Comparison of ENCODE assay signal across 8 cellular contexts in the genomic region with DNA sequence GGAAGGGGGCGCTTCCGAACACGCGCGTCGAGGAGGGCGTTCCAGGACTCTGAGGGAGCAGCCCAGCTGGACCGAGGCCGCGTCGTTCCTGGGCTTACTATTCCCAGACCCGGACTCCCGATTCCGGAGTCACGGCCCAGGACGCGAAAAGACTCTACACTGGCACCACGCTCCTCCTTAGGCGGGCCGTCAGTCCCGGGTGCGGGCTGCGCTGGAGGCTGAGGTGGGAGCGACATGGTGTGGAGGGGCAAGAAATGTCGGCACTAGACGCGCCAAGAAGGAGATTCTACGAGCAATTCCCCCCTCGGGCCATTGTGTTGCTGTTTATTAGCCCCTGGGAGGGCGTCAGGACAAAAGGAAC. TPM values are rescaled to one million over a fixed set of nuclear protein-coding genes. Genes with fewer than 3 reads are reported as not detected.
A peak's percentile ranks its signal among the peaks of the same experiment; 100 is the strongest.
DNase-seq lines count a peak whose midpoint lies in the region; ATAC-seq and TF ChIP-seq lines count a peak whose summit lies in the region.

No MANE protein-coding gene starts in this region.

- H3K27ac ChIP-seq in SJSA1 (no peak overlapping the region), esophagus (ENCODE audit: low read depth in 2 of 2, low read length in 1 of 2) (no peak overlapping the region)

- H3K4me3 ChIP-seq in SJSA1 (peak overlapping the region; percentile 53), esophagus (ENCODE audit: low read depth in 1 of 2, low read length in 2 of 2) (peak overlapping the region; percentile 61 to 67)

- H3K4me3 Mint-ChIP-seq in neural crest cell = peak overlapping the region; percentile 91

- H3K27ac Mint-ChIP-seq in neural crest cell (ENCODE audit: unreplicated experiment) = no peak overlapping the region

- peaks cover 11% of the 10 kb centered on the region for H3K4me1 Mint-ChIP-seq in neural crest cell

- peaks cover 16% of the 10 kb centered on the region for H3K4me1 ChIP-seq in SJSA1 (replicated peaks)
- peaks cover 5 to 7% of the 10 kb centered on the region in 2 donors for H3K4me1 ChIP-seq in esophagus (ENCODE audit: control insufficient read depth in 2 of 2, insufficient read depth in 2 of 2, low read length in 1 of 2)

- peak; percentile 29 for ATAC-seq in GM18517 (IDR thresholded peaks at IDR 0.05; ENCODE audit: unreplicated experiment)
- ATAC-seq in HG02571 (IDR thresholded peaks at IDR 0.05; ENCODE audit: unreplicated experiment) = peak; percentile 14

- WGBS in esophagus, 2 donors = 2 to 4% methylated on average over 30 of the region's 30 CpGs

- H3K27me3 ChIP-seq in SJSA1 (replicated peaks) (peaks cover 10% of the 10 kb centered on the region; the same call in 1 of the 2 replicates), esophagus (ENCODE audit: control insufficient read depth in 1 of 2, insufficient read depth in 2 of 2, low read length in 2 of 2) (no peaks in the 10 kb centered on the region)

- no peaks in the 10 kb centered on the region for H3K9me3 ChIP-seq in SJSA1 (replicated peaks)
- H3K9me3 ChIP-seq in esophagus (ENCODE audit: control insufficient read depth in 2 of 2, insufficient read depth in 1 of 2, low read depth in 1 of 2, low read length in 1 of 2) = peaks cover 0 to 3% of the 10 kb centered on the region in 2 donors

- peaks cover 47% of the 10 kb centered on the region for H3K27me3 Mint-ChIP-seq in neural crest cell (ENCODE audit: low read depth)

- H3K36me3 Mint-ChIP-seq in neural crest cell (ENCODE audit: low read depth) = no peaks in the 10 kb centered on the region

- H3K36me3 ChIP-seq in SJSA1 (no peaks in the 10 kb centered on the region), esophagus (ENCODE audit: control insufficient read depth in 2 of 2, insufficient read depth in 2 of 2, low read length in 1 of 2) (no peaks in the 10 kb centered on the region)

- DNase-seq in SJSA1 (ENCODE audit: low read depth in 1 of 2, low spot score in 2 of 2) = no peak
- DNase-seq in neural crest cell (ENCODE audit: low read depth, low spot score) = no peak
- DNase-seq in medulla oblongata (ENCODE audit: extremely low spot score) = no peak
- DNase-seq in NK-92 (lab: John Stamatoyannopoulos, UW; ENCODE audit: unreplicated experiment) = no peak
- no peak for DNase-seq in middle frontal gyrus (ENCODE audit: extremely low spot score, low spot score)

- no peak for TF ChIP-seq CTCF in neural crest cell (conservative IDR thresholded peaks at IDR 0.05)

- no peaks in the 10 kb centered on the region for H3K9me3 Mint-ChIP-seq in neural crest cell

RNA-seq across cellular contexts. Expression of gene RUNDC3B, which starts 0.6 kb away (rescaled TPM):
- 0.08 TPM in 1 of 2 replicates, not detected in the other for total RNA-seq in SJSA1 (2014; rRNA removed; shearing (Covaris generic))
- polyA plus RNA-seq in esophagus = under 1 TPM; 0.31 to 0.36 TPM
- total RNA-seq in neural crest cell = 1.1 and 1.3 TPM in 2 replicates

RNA-seq across cellular contexts. Expression of gene ABCB1, which starts 26.9 kb away (rescaled TPM):
- 3.0 and 4.9 TPM in 2 replicates for total RNA-seq in SJSA1 (2014; rRNA removed; shearing (Covaris generic))
- 1 to 10 TPM; 1.6 to 1.7 TPM for polyA plus RNA-seq in esophagus
- 5.6 and 6.1 TPM in 2 replicates for total RNA-seq in neural crest cell
